ENCODE assay signal across 35 cellular contexts in genomic region chr14:94617366-94617941, GRCh38. TPM values are rescaled to one million over a fixed set of nuclear protein-coding genes. Genes with fewer than 3 reads are reported as not detected.
"Had no signal": no experiment of that assay in that cellular context is flagged by ENCODE, and none has a peak within 500 bp of the region (broad histone marks: within the 10 kb centered on the region; RNA-seq: fewer than 3 reads in every experiment).

No MANE protein-coding gene starts in this region.

- DNase-seq: colonic mucosa; cortex of kidney; effector CD8-positive, alpha-beta T cell; effector memory CD8-positive, alpha-beta T cell; endodermal cell; erythroblast; esophagus squamous epithelium; foreskin fibroblast; foreskin melanocyte; glutamatergic neuron; head of caudate nucleus; heart right ventricle; hypothalamus; immature natural killer cell; islet precursor cell; kidney; kidney glomerular epithelial cell; left colon; left ventricle myocardium inferior; lower lobe of right lung; mesenchymal stem cell; mucosa of descending colon; naive B cell had no signal

- H3K27me3 ChIP-seq: colonic mucosa, esophagus squamous epithelium, gastrocnemius medialis had no signal

- FAIRE-seq: endometrium, kidney had no signal

- H3K9me3 ChIP-seq: colonic mucosa had no signal

- H3K27ac ChIP-seq: colonic mucosa, epithelial cell of prostate, esophagus squamous epithelium, gastrocnemius medialis, heart right ventricle, left ventricle myocardium inferior, lower lobe of right lung had no signal

- H3K36me3 ChIP-seq: colonic mucosa, gastrocnemius medialis, heart right ventricle, lower lobe of right lung had no signal

- H3K4me3 ChIP-seq: colonic mucosa, esophagus squamous epithelium, gastrocnemius medialis, heart right ventricle, left ventricle myocardium inferior, lower lobe of right lung, mucosa of descending colon had no signal

- H3K4me3 Mint-ChIP-seq: dendritic cell treated with granulocyte-macrophage colony-stimulating factor and Interleukin-4, amounts not matched to agents 40 ng/mL and 50 ng/mL, for 4 days; effector memory CD8-positive, alpha-beta T cell; endodermal cell; immature natural killer cell; mesothelial cell of epicardium; naive B cell had no signal

- H3K27ac Mint-ChIP-seq: dendritic cell treated with granulocyte-macrophage colony-stimulating factor and Interleukin-4, amounts not matched to agents 40 ng/mL and 50 ng/mL, for 4 days; effector memory CD8-positive, alpha-beta T cell; endodermal cell; immature natural killer cell; mesothelial cell of epicardium; naive B cell had no signal

- H3K4me1 ChIP-seq: colonic mucosa, gastrocnemius medialis, lower lobe of right lung had no signal

- H3K4me1 Mint-ChIP-seq: immature natural killer cell, mesothelial cell of epicardium, naive B cell had no signal

RNA-seq across cellular contexts. Expression of gene SERPINA3, which starts 5.3 kb away (rescaled TPM):
- total RNA-seq: lung microvascular endothelial cell had no signal
- polyA plus RNA-seq: immature natural killer cell had no signal

RNA-seq across cellular contexts. Expression of gene SERPINA5, which starts 36.2 kb away (rescaled TPM):
- total RNA-seq: myocyte had no signal
- polyA plus RNA-seq: immature natural killer cell had no signal

RNA-seq across cellular contexts. Expression of gene SERPINA4, which starts 56.2 kb away (rescaled TPM):
- total RNA-seq: dermis microvascular lymphatic vessel endothelial cell, endodermal cell, esophagus mucosa, esophagus squamous epithelium, glomerular endothelial cell, heart right ventricle, left colon, left ventricle myocardium inferior, lower leg skin, lower lobe of right lung, lung microvascular endothelial cell, mesenteric fat pad, mesothelial cell of epicardium, mucosa of descending colon, myocyte had no signal
- polyA plus RNA-seq: heart right ventricle, immature natural killer cell had no signal
